Comparison of ENCODE assay signal across 12 cellular contexts in the genomic region with DNA sequence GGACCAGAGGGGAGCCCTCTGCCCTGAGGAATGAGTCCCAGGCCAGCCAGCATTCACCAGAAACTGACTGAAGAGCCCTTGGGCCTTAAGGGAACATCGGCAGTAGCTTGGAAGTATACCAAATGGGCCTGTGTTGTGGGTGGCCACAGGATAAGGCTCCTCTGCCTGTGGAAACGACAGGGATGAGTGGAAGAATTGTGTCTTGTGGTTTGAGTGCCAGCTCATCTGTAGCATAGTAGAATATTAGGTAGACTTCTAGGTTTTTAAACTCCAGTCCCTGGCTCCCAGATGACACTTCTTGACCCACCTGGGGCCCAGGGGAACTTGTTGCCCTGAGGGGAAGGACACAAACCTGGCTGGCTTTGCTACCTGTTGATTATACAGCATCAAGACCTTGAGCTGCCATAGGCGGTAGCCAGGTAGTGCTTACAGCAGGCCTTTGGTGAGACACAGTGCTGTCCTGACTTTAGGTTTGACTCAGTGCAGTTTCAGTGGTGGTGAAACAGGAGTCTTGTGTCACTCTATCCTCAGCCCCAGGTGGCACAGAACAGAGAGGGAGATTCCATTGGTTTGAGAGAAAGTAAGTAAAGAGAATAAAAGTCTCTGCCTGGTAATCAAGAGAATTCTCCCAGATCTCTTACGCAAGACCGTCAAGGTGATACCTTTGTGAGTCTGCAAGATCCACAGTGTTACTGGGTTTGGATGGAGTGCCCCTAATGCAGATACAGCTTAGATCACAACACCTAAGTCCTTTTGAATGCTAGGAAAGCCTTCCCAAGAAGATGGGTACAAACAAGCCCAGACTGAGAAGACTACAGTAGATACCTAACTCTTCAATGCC. TPM values are rescaled to one million over a fixed set of nuclear protein-coding genes. Genes with fewer than 3 reads are reported as not detected.
DNase-seq lines count a peak whose midpoint lies in the region; ATAC-seq lines count a peak whose summit lies in the region.
"Had no signal": no experiment of that assay in that cellular context is flagged by ENCODE, and none has a peak within 500 bp of the region (broad histone marks: within the 10 kb centered on the region; RNA-seq: fewer than 3 reads in every experiment).

No MANE protein-coding gene starts in this region.

- ATAC-seq in activated CD4-positive, CD25-positive, alpha-beta regulatory T cell treated with anti-CD3 and anti-CD28 coated beads, Interleukin-2, amount 50 U/mL, for 24 hours, result peak; percentile 43 to 50
- ATAC-seq in GM19455 (IDR thresholded peaks at IDR 0.05; ENCODE audit: unreplicated experiment), result peak; percentile 64
- peak; percentile 67 for ATAC-seq in HG02885 (IDR thresholded peaks at IDR 0.05; ENCODE audit: poor library complexity, unreplicated experiment)

- DNase-seq in activated CD4-positive, CD25-positive, alpha-beta regulatory T cell (lab: John Stamatoyannopoulos, UW), result no peak
- DNase-seq in RPMI7951 (ENCODE audit: low read depth) (peak; percentile 39), DMS153 (lab: John Stamatoyannopoulos, UW) (no peak), NCI-H524 treated with DMSO at 0.1 percent for 48 hours (lab: John Stamatoyannopoulos, UW) (no peak), NCI-H1105 treated with DMSO at 0.1 percent for 48 hours (lab: John Stamatoyannopoulos, UW) (no peak)
- DNase-seq: activated CD4-positive, alpha-beta T cell treated with anti-CD3 and anti-CD28 coated beads, Interleukin-2, amount 10 ng/mL, durations not matched to agents 7 days and 5 days; hypothalamus; Karpas-422; NCI-H510A treated with DMSO at 0.1 percent for 48 hours had no signal

RNA-seq across cellular contexts. Expression of a gene that starts 50.2 kb away (rescaled TPM):
- 13.5 and 17.2 TPM in 2 replicates for total RNA-seq in RPMI7951 (2014; rRNA removed; shearing (Covaris generic))
